Comparison of ENCODE assay signal across 27 cellular contexts in genomic region chr2:240811346-240812300, GRCh38. TPM values are rescaled to one million over a fixed set of nuclear protein-coding genes. Genes with fewer than 3 reads are reported as not detected.
DNase-seq lines count a peak whose midpoint lies in the region; ATAC-seq, FAIRE-seq and TF ChIP-seq lines count a peak whose summit lies in the region.
"Had no signal": no experiment of that assay in that cellular context is flagged by ENCODE, and none has a peak within 500 bp of the region (broad histone marks: within the 10 kb centered on the region; RNA-seq: fewer than 3 reads in every experiment).

No MANE protein-coding gene starts in this region.

- no peaks in the 10 kb centered on the region for H4K20me1 ChIP-seq in astrocyte (ENCODE audit: insufficient read depth, low read length)

- POLR2A ChIA-PET in activated CD8-positive, alpha-beta T cell treated with anti-CD3 and anti-CD28 coated beads, Interleukin-2, amount 10 ng/mL, durations not matched to agents 7 days and 5 days (lab: Charles Lee) = no interaction called here

- H3K4me3 Mint-ChIP-seq in activated naive CD8-positive, alpha-beta T cell treated with anti-CD3 and anti-CD28 coated beads for 36 hours = no peak overlapping the region
- no peak overlapping the region for H3K4me3 Mint-ChIP-seq in activated naive CD8-positive, alpha-beta T cell treated with anti-CD3 and anti-CD28 coated beads, Interleukin-2, amount 50 U/mL, for 24 hours
- H3K4me3 Mint-ChIP-seq in astrocyte (ENCODE audit: unreplicated experiment) (no peak overlapping the region), osteocyte (ENCODE audit: unreplicated experiment) (no peak overlapping the region), type B pancreatic cell (no peak overlapping the region)
- no peak overlapping the region for H3K4me3 Mint-ChIP-seq in activated CD8-positive, alpha-beta T cell treated with anti-CD3 and anti-CD28 coated beads, Interleukin-2, amount 10 ng/mL, durations not matched to agents 7 days and 5 days
- H3K4me3 Mint-ChIP-seq: memory B cell, neural progenitor cell, WTC11 had no signal

- no peak overlapping the region for H3K9ac ChIP-seq in astrocyte (ENCODE audit: low read length)
- H3K9ac ChIP-seq: neural progenitor cell had no signal

- peaks cover 3% of the 10 kb centered on the region for H3K27me3 Mint-ChIP-seq in activated naive CD8-positive, alpha-beta T cell treated with anti-CD3 and anti-CD28 coated beads for 36 hours
- peaks cover 7% of the 10 kb centered on the region for H3K27me3 Mint-ChIP-seq in activated naive CD8-positive, alpha-beta T cell treated with anti-CD3 and anti-CD28 coated beads, Interleukin-2, amount 50 U/mL, for 24 hours
- H3K27me3 Mint-ChIP-seq in astrocyte (ENCODE audit: low read depth, unreplicated experiment) (peaks cover 2% of the 10 kb centered on the region), osteocyte (ENCODE audit: unreplicated experiment) (no peaks in the 10 kb centered on the region), type B pancreatic cell (peaks cover 7% of the 10 kb centered on the region)
- H3K27me3 Mint-ChIP-seq in activated CD8-positive, alpha-beta T cell treated with anti-CD3 and anti-CD28 coated beads, Interleukin-2, amount 10 ng/mL, durations not matched to agents 7 days and 5 days (ENCODE audit: low read depth) = no peaks in the 10 kb centered on the region

- H2AFZ ChIP-seq in astrocyte (ENCODE audit: low read depth, low read length) = no peak overlapping the region
- H2AFZ ChIP-seq: neural progenitor cell had no signal

- no peaks in the 10 kb centered on the region for H3K36me3 ChIP-seq in astrocyte (ENCODE audit: insufficient read depth, low read length)
- H3K36me3 ChIP-seq: brain microvascular endothelial cell, MG63, neural progenitor cell, SJCRH30 had no signal

- H3K9me3 Mint-ChIP-seq in activated naive CD8-positive, alpha-beta T cell treated with anti-CD3 and anti-CD28 coated beads for 36 hours = peaks cover 7% of the 10 kb centered on the region
- no peaks in the 10 kb centered on the region for H3K9me3 Mint-ChIP-seq in activated naive CD8-positive, alpha-beta T cell treated with anti-CD3 and anti-CD28 coated beads, Interleukin-2, amount 50 U/mL, for 24 hours
- H3K9me3 Mint-ChIP-seq in astrocyte (ENCODE audit: unreplicated experiment) (peaks cover 17% of the 10 kb centered on the region), osteocyte (ENCODE audit: unreplicated experiment) (peaks cover 11% of the 10 kb centered on the region), type B pancreatic cell (peaks cover 9% of the 10 kb centered on the region)
- H3K9me3 Mint-ChIP-seq in activated CD8-positive, alpha-beta T cell treated with anti-CD3 and anti-CD28 coated beads, Interleukin-2, amount 10 ng/mL, durations not matched to agents 7 days and 5 days (ENCODE audit: insufficient read depth) = no peaks in the 10 kb centered on the region

- no peaks in the 10 kb centered on the region for H3K4me1 Mint-ChIP-seq in activated naive CD8-positive, alpha-beta T cell treated with anti-CD3 and anti-CD28 coated beads for 36 hours
- no peaks in the 10 kb centered on the region for H3K4me1 Mint-ChIP-seq in activated naive CD8-positive, alpha-beta T cell treated with anti-CD3 and anti-CD28 coated beads, Interleukin-2, amount 50 U/mL, for 24 hours
- H3K4me1 Mint-ChIP-seq in astrocyte (ENCODE audit: low read depth, unreplicated experiment) (no peaks in the 10 kb centered on the region), osteocyte (ENCODE audit: unreplicated experiment) (no peaks in the 10 kb centered on the region), type B pancreatic cell (ENCODE audit: unreplicated experiment) (no peaks in the 10 kb centered on the region)
- H3K4me1 Mint-ChIP-seq in activated CD8-positive, alpha-beta T cell treated with anti-CD3 and anti-CD28 coated beads, Interleukin-2, amount 10 ng/mL, durations not matched to agents 7 days and 5 days (ENCODE audit: low read depth) = no peaks in the 10 kb centered on the region
- H3K4me1 Mint-ChIP-seq: memory B cell, neural progenitor cell had no signal

- DNase-seq in activated naive CD8-positive, alpha-beta T cell treated with anti-CD3 and anti-CD28 coated beads for 36 hours = no peak
- no peak for DNase-seq in activated naive CD8-positive, alpha-beta T cell treated with anti-CD3 and anti-CD28 coated beads, Interleukin-2, amount 50 U/mL, for 24 hours
- no peak for DNase-seq in astrocyte (ENCODE audit: low read depth)
- peak; percentile 83 for DNase-seq in osteocyte (ENCODE audit: extremely low spot score, unreplicated experiment)
- peak; percentile 61 for DNase-seq in type B pancreatic cell (ENCODE audit: extremely low spot score, unreplicated experiment)
- no peak for DNase-seq in activated CD8-positive, alpha-beta T cell treated with anti-CD3 and anti-CD28 coated beads, Interleukin-2, amount 10 ng/mL, durations not matched to agents 7 days and 5 days
- DNase-seq: activated CD8-positive, alpha-beta memory T cell treated with anti-CD3 and anti-CD28 coated beads, Interleukin-2, amount 50 U/mL, for 4 hours; activated gamma-delta T cell; brain microvascular endothelial cell; HCEC 1CT; KBM-7; kidney glomerular epithelial cell; MG63; NCI-H1105 treated with DMSO at 0.1 percent for 48 hours; NCI-H2029; NCI-H526; SJCRH30; stimulated activated naive CD8-positive, alpha-beta T cell treated with anti-CD3 and anti-CD28 coated beads, Interleukin-15, Interleukin-2, amounts not matched to agents 100 U/mL and 50 U/mL, for 24 hours had no signal

- H3K4me3 ChIP-seq in astrocyte (ENCODE audit: insufficient read depth, low read depth, low read length) = no peak overlapping the region
- H3K4me3 ChIP-seq: MG63, neural progenitor cell, SJCRH30 had no signal

- H3K27me3 ChIP-seq in astrocyte (ENCODE audit: insufficient read depth, low read length) = no peaks in the 10 kb centered on the region
- H3K27me3 ChIP-seq: brain microvascular endothelial cell, neural progenitor cell, SJCRH30 had no signal

- H3K27ac ChIP-seq in astrocyte (ENCODE audit: low read depth, low read length) = no peak overlapping the region
- H3K27ac ChIP-seq: brain microvascular endothelial cell, epithelial cell of prostate, neural progenitor cell, SJCRH30 had no signal

- TF ChIP-seq CTCF in astrocyte (IDR thresholded peaks at IDR 0.05; ENCODE audit: insufficient read depth, low read depth, low read length) = no peak
- no peak for TF ChIP-seq CTCF in osteocyte (IDR thresholded peaks at IDR 0.05)
- no peak for TF ChIP-seq CTCF in type B pancreatic cell (conservative IDR thresholded peaks at IDR 0.05)

- H3K4me1 ChIP-seq in astrocyte (ENCODE audit: insufficient read depth, low read length) = no peaks in the 10 kb centered on the region
- H3K4me1 ChIP-seq: neural progenitor cell, SJCRH30 had no signal

- peaks cover 9% of the 10 kb centered on the region for H3K9me3 ChIP-seq in astrocyte (ENCODE audit: insufficient read depth, low read depth, low read length)
- H3K9me3 ChIP-seq: MG63, SJCRH30 had no signal

- H3K79me2 ChIP-seq in astrocyte (ENCODE audit: insufficient read depth, low read length) = no peaks in the 10 kb centered on the region

- no peak for FAIRE-seq in astrocyte (lab: Jason Lieb, UNC)
- FAIRE-seq: G401.6 had no signal

- no peaks in the 10 kb centered on the region for H3K36me3 Mint-ChIP-seq in activated naive CD8-positive, alpha-beta T cell treated with anti-CD3 and anti-CD28 coated beads for 36 hours
- H3K36me3 Mint-ChIP-seq in activated naive CD8-positive, alpha-beta T cell treated with anti-CD3 and anti-CD28 coated beads, Interleukin-2, amount 50 U/mL, for 24 hours (ENCODE audit: low read depth) = no peaks in the 10 kb centered on the region
- H3K36me3 Mint-ChIP-seq in astrocyte (ENCODE audit: low read depth, unreplicated experiment) = peaks cover 10% of the 10 kb centered on the region
- no peaks in the 10 kb centered on the region for H3K36me3 Mint-ChIP-seq in osteocyte (ENCODE audit: unreplicated experiment)
- H3K36me3 Mint-ChIP-seq in type B pancreatic cell = peaks cover 23% of the 10 kb centered on the region
- H3K36me3 Mint-ChIP-seq in activated CD8-positive, alpha-beta T cell treated with anti-CD3 and anti-CD28 coated beads, Interleukin-2, amount 10 ng/mL, durations not matched to agents 7 days and 5 days (ENCODE audit: low read depth) = no peaks in the 10 kb centered on the region

- no peak for ATAC-seq in activated naive CD8-positive, alpha-beta T cell treated with anti-CD3 and anti-CD28 coated beads, Interleukin-2, amount 50 U/mL, for 24 hours
- ATAC-seq in activated CD8-positive, alpha-beta T cell treated with anti-CD3 and anti-CD28 coated beads, Interleukin-2, amount 10 ng/mL, durations not matched to agents 7 days and 5 days = no peak
- ATAC-seq in GM18505 (IDR thresholded peaks at IDR 0.05; ENCODE audit: unreplicated experiment) = no peak
- no peak for ATAC-seq in HG03378 (IDR thresholded peaks at IDR 0.05; ENCODE audit: unreplicated experiment)
- ATAC-seq: Panc1; stimulated activated naive CD8-positive, alpha-beta T cell treated with anti-CD3 and anti-CD28 coated beads, Interleukin-15, Interleukin-2, amounts not matched to agents 100 U/mL and 50 U/mL, for 24 hours; WTC11 had no signal

- H3K4me2 ChIP-seq in astrocyte (ENCODE audit: low read length) = no peak overlapping the region
- H3K4me2 ChIP-seq: neural progenitor cell had no signal

- CTCF ChIA-PET in activated CD8-positive, alpha-beta T cell treated with anti-CD3 and anti-CD28 coated beads, Interleukin-2, amount 10 ng/mL, durations not matched to agents 7 days and 5 days (lab: Charles Lee) = no interaction called here

- peak overlapping the region; percentile 14 for H3K27ac Mint-ChIP-seq in activated naive CD8-positive, alpha-beta T cell treated with anti-CD3 and anti-CD28 coated beads for 36 hours
- H3K27ac Mint-ChIP-seq in activated naive CD8-positive, alpha-beta T cell treated with anti-CD3 and anti-CD28 coated beads, Interleukin-2, amount 50 U/mL, for 24 hours = no peak overlapping the region
- H3K27ac Mint-ChIP-seq in astrocyte (ENCODE audit: unreplicated experiment) = peak overlapping the region; percentile 58
- no peak overlapping the region for H3K27ac Mint-ChIP-seq in osteocyte (ENCODE audit: unreplicated experiment)
- no peak overlapping the region for H3K27ac Mint-ChIP-seq in type B pancreatic cell
- H3K27ac Mint-ChIP-seq in activated CD8-positive, alpha-beta T cell treated with anti-CD3 and anti-CD28 coated beads, Interleukin-2, amount 10 ng/mL, durations not matched to agents 7 days and 5 days = no peak overlapping the region
- H3K27ac Mint-ChIP-seq: memory B cell, neural progenitor cell, WTC11 had no signal

- TF ChIP-seq POLR2A in GM18505 (IDR thresholded peaks at IDR 0.05; ENCODE audit: borderline replicate concordance, extremely low read depth, insufficient read depth, insufficient read length) = no peak

RNA-seq across cellular contexts. Expression of gene KIF1A, which starts 8.4 kb away (rescaled TPM):
- 1 to 10 TPM; 7.7 to 8.2 TPM for total RNA-seq in activated naive CD8-positive, alpha-beta T cell treated with anti-CD3 and anti-CD28 coated beads for 36 hours
- total RNA-seq in astrocyte = 20.3 and 51.2 TPM in 2 replicates
- 4.3 and 5.6 TPM in 2 replicates for total RNA-seq in osteocyte
- 78.4 and 112 TPM in 2 replicates for total RNA-seq in type B pancreatic cell (ENCODE audit: low replicate concordance)
- 1 to 10 TPM in 1 of 2 experiments, under 1 TPM in 1; 0.81 to 1.5 TPM for total RNA-seq in activated CD8-positive, alpha-beta T cell treated with anti-CD3 and anti-CD28 coated beads, Interleukin-2, amount 10 ng/mL, durations not matched to agents 7 days and 5 days

RNA-seq across cellular contexts. Expression of gene AGXT, which starts 57.0 kb away (rescaled TPM):
- not detected for total RNA-seq in activated naive CD8-positive, alpha-beta T cell treated with anti-CD3 and anti-CD28 coated beads for 36 hours
- total RNA-seq in astrocyte (not detected in 2 replicates), osteocyte (not detected in 2 replicates), type B pancreatic cell (ENCODE audit: low replicate concordance) (0.51 and 1.00 TPM in 2 replicates)
- not detected for total RNA-seq in activated CD8-positive, alpha-beta T cell treated with anti-CD3 and anti-CD28 coated beads, Interleukin-2, amount 10 ng/mL, durations not matched to agents 7 days and 5 days
- total RNA-seq: chondrocyte had no signal

Comparison
In these comparisons a context has a peak if more than half of its experiments do, and no peak if none do; other contexts are left out.
1. H3K27ac Mint-ChIP-seq: peak in activated naive CD8-positive, alpha-beta T cell treated with anti-CD3 and anti-CD28 coated beads for 36 hours (single experiment) and astrocyte (single experiment); none in activated naive CD8-positive, alpha-beta T cell treated with anti-CD3 and anti-CD28 coated beads, Interleukin-2, amount 50 U/mL, for 24 hours (single experiment), osteocyte (single experiment), type B pancreatic cell (single experiment) and activated CD8-positive, alpha-beta T cell treated with anti-CD3 and anti-CD28 coated beads, Interleukin-2, amount 10 ng/mL, durations not matched to agents 7 days and 5 days (single experiment).
2. DNase-seq: peak in osteocyte (single experiment) and type B pancreatic cell (single experiment); none in activated naive CD8-positive, alpha-beta T cell treated with anti-CD3 and anti-CD28 coated beads for 36 hours (single experiment), activated naive CD8-positive, alpha-beta T cell treated with anti-CD3 and anti-CD28 coated beads, Interleukin-2, amount 50 U/mL, for 24 hours (single experiment), astrocyte (single experiment) and activated CD8-positive, alpha-beta T cell treated with anti-CD3 and anti-CD28 coated beads, Interleukin-2, amount 10 ng/mL, durations not matched to agents 7 days and 5 days (single experiment).